Comparison of ENCODE assay signal across 11 cellular contexts in genomic region chr13:79492313-79492798, GRCh38. TPM values are rescaled to one million over a fixed set of nuclear protein-coding genes. Genes with fewer than 3 reads are reported as not detected.
A peak's percentile ranks its signal among the peaks of the same experiment; 100 is the strongest.
DNase-seq lines count a peak whose midpoint lies in the region; ATAC-seq and TF ChIP-seq lines count a peak whose summit lies in the region.
"Had no signal": no experiment of that assay in that cellular context is flagged by ENCODE, and none has a peak within 500 bp of the region (broad histone marks: within the 10 kb centered on the region; RNA-seq: fewer than 3 reads in every experiment).

No MANE protein-coding gene starts in this region.

- peaks cover 13% of the 10 kb centered on the region for H3K36me3 Mint-ChIP-seq in activated naive CD8-positive, alpha-beta T cell
- H3K36me3 Mint-ChIP-seq in activated naive CD8-positive, alpha-beta T cell treated with anti-CD3 and anti-CD28 coated beads for 36 hours, result peaks cover 13% of the 10 kb centered on the region
- peaks cover 24% of the 10 kb centered on the region for H3K36me3 Mint-ChIP-seq in activated CD8-positive, alpha-beta T cell treated with anti-CD3 and anti-CD28 coated beads, Interleukin-2, amount 10 ng/mL, durations not matched to agents 7 days and 5 days (ENCODE audit: low read depth)
- H3K36me3 Mint-ChIP-seq in glutamatergic neuron (ENCODE audit: unreplicated experiment), result no peaks in the 10 kb centered on the region

- CTCF ChIA-PET in activated CD8-positive, alpha-beta T cell treated with anti-CD3 and anti-CD28 coated beads, Interleukin-2, amount 10 ng/mL, durations not matched to agents 7 days and 5 days (lab: Charles Lee), result interaction anchor here (1.1 to 3.9 kb wide), 2 partner anchors 9 kb away, joined by 3 to 35 read pairs; partner anchors contain the start of gene NDFIP2

- no peaks in the 10 kb centered on the region for H3K9me3 Mint-ChIP-seq in activated naive CD8-positive, alpha-beta T cell (ENCODE audit: low read depth)
- peaks cover 5% of the 10 kb centered on the region for H3K9me3 Mint-ChIP-seq in activated naive CD8-positive, alpha-beta T cell treated with anti-CD3 and anti-CD28 coated beads for 36 hours
- H3K9me3 Mint-ChIP-seq in activated CD8-positive, alpha-beta T cell treated with anti-CD3 and anti-CD28 coated beads, Interleukin-2, amount 10 ng/mL, durations not matched to agents 7 days and 5 days (ENCODE audit: insufficient read depth), result no peaks in the 10 kb centered on the region
- no peaks in the 10 kb centered on the region for H3K9me3 Mint-ChIP-seq in glutamatergic neuron (ENCODE audit: unreplicated experiment)

- peaks cover 74% of the 10 kb centered on the region for H4K20me1 ChIP-seq in hepatocyte (ENCODE audit: insufficient read depth, poor library complexity, severe bottlenecking)

- TF ChIP-seq POLR2A in thyroid gland (IDR thresholded peaks at IDR 0.05), result no peak

- peak; percentile 50 for ATAC-seq in activated CD8-positive, alpha-beta T cell treated with anti-CD3 and anti-CD28 coated beads, Interleukin-2, amount 10 ng/mL, durations not matched to agents 7 days and 5 days
- no peak for ATAC-seq in GM19324 (IDR thresholded peaks at IDR 0.05; ENCODE audit: low FRiP score, unreplicated experiment)
- ATAC-seq: HCT116 had no signal

- peaks cover 68% of the 10 kb centered on the region for H3K4me1 Mint-ChIP-seq in activated naive CD8-positive, alpha-beta T cell (ENCODE audit: low read depth)
- peaks cover 46% of the 10 kb centered on the region for H3K4me1 Mint-ChIP-seq in activated naive CD8-positive, alpha-beta T cell treated with anti-CD3 and anti-CD28 coated beads for 36 hours
- peaks cover 74% of the 10 kb centered on the region for H3K4me1 Mint-ChIP-seq in activated CD8-positive, alpha-beta T cell treated with anti-CD3 and anti-CD28 coated beads, Interleukin-2, amount 10 ng/mL, durations not matched to agents 7 days and 5 days (ENCODE audit: low read depth)
- H3K4me1 Mint-ChIP-seq in glutamatergic neuron (ENCODE audit: low read depth, unreplicated experiment), result no peaks in the 10 kb centered on the region

- H3K36me3 ChIP-seq in hepatocyte (replicated peaks; ENCODE audit: insufficient read depth, low read depth), result no peaks in the 10 kb centered on the region
- H3K36me3 ChIP-seq in thyroid gland, result no peaks in the 10 kb centered on the region

- TF ChIP-seq CTCF in hepatocyte (IDR thresholded peaks at IDR 0.05; ENCODE audit: poor library complexity), result no peak
- TF ChIP-seq CTCF in thyroid gland (IDR thresholded peaks at IDR 0.05), result no peak
- no peak for TF ChIP-seq CTCF in glutamatergic neuron (IDR thresholded peaks at IDR 0.05; ENCODE audit: partially characterized antibody, unreplicated experiment)

- H3K4me2 ChIP-seq in hepatocyte, result peak overlapping the region; percentile 51

- intact Hi-C loops in thyroid gland (cut with DNase I), result no loop called here

- H3K9me2 ChIP-seq in hepatocyte (replicated peaks; ENCODE audit: insufficient read depth), result no peaks in the 10 kb centered on the region

- peaks cover 17% of the 10 kb centered on the region for H3K4me1 ChIP-seq in hepatocyte (ENCODE audit: insufficient read depth)
- peaks cover 6 to 23% of the 10 kb centered on the region in 2 donors for H3K4me1 ChIP-seq in thyroid gland

- no peaks in the 10 kb centered on the region for H3K27me3 Mint-ChIP-seq in activated naive CD8-positive, alpha-beta T cell
- H3K27me3 Mint-ChIP-seq in activated naive CD8-positive, alpha-beta T cell treated with anti-CD3 and anti-CD28 coated beads for 36 hours, result peaks cover 4% of the 10 kb centered on the region
- H3K27me3 Mint-ChIP-seq in activated CD8-positive, alpha-beta T cell treated with anti-CD3 and anti-CD28 coated beads, Interleukin-2, amount 10 ng/mL, durations not matched to agents 7 days and 5 days (ENCODE audit: low read depth), result no peaks in the 10 kb centered on the region
- peaks cover 1% of the 10 kb centered on the region for H3K27me3 Mint-ChIP-seq in glutamatergic neuron (ENCODE audit: unreplicated experiment)

- H3K27me3 ChIP-seq in hepatocyte (no peaks in the 10 kb centered on the region), thyroid gland (no peaks in the 10 kb centered on the region)

- DNase-seq in activated naive CD8-positive, alpha-beta T cell treated with anti-CD3 and anti-CD28 coated beads for 36 hours, result no peak
- no peak for DNase-seq in activated CD8-positive, alpha-beta T cell treated with anti-CD3 and anti-CD28 coated beads, Interleukin-2, amount 10 ng/mL, durations not matched to agents 7 days and 5 days
- no peak for DNase-seq in hepatocyte (ENCODE audit: low spot score)
- DNase-seq in thyroid gland, result peak; percentile 76 to 77
- no peak for DNase-seq in HuH-7 (ENCODE audit: low spot score)
- DNase-seq in glutamatergic neuron, result no peak
- DNase-seq: midbrain, NCI-H748 treated with DMSO at 0.1 percent for 48 hours had no signal

- H3K9me3 ChIP-seq in hepatocyte (ENCODE audit: low read depth) (no peaks in the 10 kb centered on the region), thyroid gland (no peaks in the 10 kb centered on the region)

- H3K4me3 ChIP-seq in hepatocyte (no peak overlapping the region), thyroid gland (replicated peaks in 1 of 3) (no peak overlapping the region)

- no peak overlapping the region for H2AFZ ChIP-seq in hepatocyte

- peaks cover 100% of the 10 kb centered on the region for H3K79me2 ChIP-seq in hepatocyte

- H3K4me3 Mint-ChIP-seq in activated naive CD8-positive, alpha-beta T cell, result peak overlapping the region; percentile 49
- H3K4me3 Mint-ChIP-seq in activated naive CD8-positive, alpha-beta T cell treated with anti-CD3 and anti-CD28 coated beads for 36 hours, result no peak overlapping the region
- H3K4me3 Mint-ChIP-seq in activated CD8-positive, alpha-beta T cell treated with anti-CD3 and anti-CD28 coated beads, Interleukin-2, amount 10 ng/mL, durations not matched to agents 7 days and 5 days, result peak overlapping the region; percentile 41
- H3K4me3 Mint-ChIP-seq in glutamatergic neuron (ENCODE audit: unreplicated experiment), result no peak overlapping the region

- 77% methylated on average over 5 of the region's 5 CpGs for WGBS in hepatocyte (ENCODE audit: low lambda C conversion rate, missing lambda C conversion rate)
- 44 to 48% methylated on average over 5 of the region's 5 CpGs for WGBS in thyroid gland, 2 donors

- H3K27ac Mint-ChIP-seq in activated naive CD8-positive, alpha-beta T cell, result peak overlapping the region; percentile 47
- no peak overlapping the region for H3K27ac Mint-ChIP-seq in activated naive CD8-positive, alpha-beta T cell treated with anti-CD3 and anti-CD28 coated beads for 36 hours
- H3K27ac Mint-ChIP-seq in activated CD8-positive, alpha-beta T cell treated with anti-CD3 and anti-CD28 coated beads, Interleukin-2, amount 10 ng/mL, durations not matched to agents 7 days and 5 days, result peak overlapping the region; percentile 18
- no peak overlapping the region for H3K27ac Mint-ChIP-seq in glutamatergic neuron (ENCODE audit: unreplicated experiment)

- POLR2A ChIA-PET in activated CD8-positive, alpha-beta T cell treated with anti-CD3 and anti-CD28 coated beads, Interleukin-2, amount 10 ng/mL, durations not matched to agents 7 days and 5 days (lab: Charles Lee), result no interaction called here

- H3K27ac ChIP-seq in hepatocyte, result peak overlapping the region; percentile 51
- H3K27ac ChIP-seq in thyroid gland, result no peak overlapping the region

RNA-seq across cellular contexts. Expression of gene NDFIP2, which starts 11.4 kb away (rescaled TPM):
- total RNA-seq in activated naive CD8-positive, alpha-beta T cell treated with anti-CD3 and anti-CD28 coated beads for 36 hours, result 10 to 100 TPM; 47.6 to 48.8 TPM
- 10 to 100 TPM; 13.4 to 15.3 TPM for total RNA-seq in activated CD8-positive, alpha-beta T cell treated with anti-CD3 and anti-CD28 coated beads, Interleukin-2, amount 10 ng/mL, durations not matched to agents 7 days and 5 days
- total RNA-seq in hepatocyte (72.8 and 80.2 TPM in 2 replicates), thyroid gland (10 to 100 TPM; 19.4 to 31.3 (median 23.7) TPM), glutamatergic neuron (ENCODE audit: unreplicated experiment) (35.6 TPM)
- polyA plus RNA-seq in hepatocyte, result 40.6 and 54.4 TPM in 2 replicates

Comparison
In these comparisons a context has a peak if more than half of its experiments do, and no peak if none do; other contexts are left out.
1. H3K27ac Mint-ChIP-seq: peak in activated naive CD8-positive, alpha-beta T cell (single experiment) and activated CD8-positive, alpha-beta T cell treated with anti-CD3 and anti-CD28 coated beads, Interleukin-2, amount 10 ng/mL, durations not matched to agents 7 days and 5 days (single experiment); none in activated naive CD8-positive, alpha-beta T cell treated with anti-CD3 and anti-CD28 coated beads for 36 hours (single experiment) and glutamatergic neuron (single experiment).
2. H3K4me3 Mint-ChIP-seq: peak in activated naive CD8-positive, alpha-beta T cell (single experiment) and activated CD8-positive, alpha-beta T cell treated with anti-CD3 and anti-CD28 coated beads, Interleukin-2, amount 10 ng/mL, durations not matched to agents 7 days and 5 days (single experiment); none in activated naive CD8-positive, alpha-beta T cell treated with anti-CD3 and anti-CD28 coated beads for 36 hours (single experiment) and glutamatergic neuron (single experiment).
3. DNase-seq: peak in thyroid gland (2 of 2); none in activated naive CD8-positive, alpha-beta T cell treated with anti-CD3 and anti-CD28 coated beads for 36 hours (single experiment), activated CD8-positive, alpha-beta T cell treated with anti-CD3 and anti-CD28 coated beads, Interleukin-2, amount 10 ng/mL, durations not matched to agents 7 days and 5 days (single experiment), hepatocyte (single experiment), HuH-7 (single experiment) and glutamatergic neuron (single experiment).